8 cellular contexts compared by ENCODE assay signal in the genomic region with DNA sequence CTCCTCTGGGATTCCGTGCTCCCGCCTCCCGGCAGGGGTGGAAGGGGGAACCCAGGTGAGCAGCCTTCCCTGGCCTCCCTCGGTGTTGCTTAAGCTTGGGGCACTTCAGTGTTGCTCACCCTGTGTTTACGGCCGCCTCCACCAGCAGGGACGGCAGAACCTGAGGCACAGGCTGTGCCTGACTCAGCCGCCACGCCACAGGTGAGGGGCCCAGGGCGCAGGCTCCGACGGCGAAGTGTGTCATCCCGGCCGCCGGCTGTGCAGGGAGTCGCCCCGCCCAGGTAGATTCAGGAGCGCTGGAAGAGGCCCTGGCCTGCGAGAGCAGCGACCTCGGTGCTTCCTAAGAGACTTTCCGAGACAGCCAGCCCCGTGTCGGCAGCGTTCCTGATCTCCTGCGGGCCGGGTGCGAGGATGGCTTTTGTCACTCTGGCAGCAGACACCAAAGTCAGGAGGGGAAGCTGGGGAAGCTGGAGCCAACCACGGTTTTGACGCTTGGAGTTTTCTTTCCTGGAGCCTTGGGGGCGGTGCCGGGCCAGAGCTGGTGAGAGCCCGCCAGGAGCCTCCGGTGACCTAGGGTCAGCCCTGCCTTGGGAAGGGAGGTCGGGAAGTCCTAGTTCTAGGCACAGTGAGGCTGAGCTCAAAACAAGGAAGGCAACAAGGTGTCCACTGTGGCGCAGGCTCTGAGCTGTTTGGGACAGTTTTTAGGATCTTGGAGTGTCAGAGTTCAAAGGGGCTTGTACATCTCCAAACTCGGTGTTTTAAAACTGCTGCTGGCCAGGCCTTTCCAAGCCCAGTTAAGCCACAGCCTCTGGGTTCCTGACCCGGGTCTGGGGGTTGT. TPM values are rescaled to one million over a fixed set of nuclear protein-coding genes. Genes with fewer than 3 reads are reported as not detected.
DNase-seq lines count a peak whose midpoint lies in the region; ATAC-seq and TF ChIP-seq lines count a peak whose summit lies in the region.

No MANE protein-coding gene starts in this region.

- peak overlapping the region; percentile 87 for H3K27ac Mint-ChIP-seq in mesothelial cell of epicardium

- H3K4me1 ChIP-seq in mammary epithelial cell (ENCODE audit: insufficient read depth, low read length) (peaks cover 43% of the 10 kb centered on the region), stomach smooth muscle (ENCODE audit: control insufficient read depth, insufficient read depth, low read length) (peaks cover 51% of the 10 kb centered on the region)

- dilution Hi-C loops in mammary epithelial cell (cut with HindIII; ENCODE audit: low sequenced_read_pairs), result no loop called here

- in situ Hi-C loops in mammary epithelial cell (cut with MboI; ENCODE audit: low sequenced_read_pairs in 2 of 2), result loop anchor here (25.0 kb wide), 3 partner anchors 303 to 478 kb away; no protein-coding TSS in a partner anchor

- H3K9me3 Mint-ChIP-seq in mesothelial cell of epicardium, result no peaks in the 10 kb centered on the region

- no peaks in the 10 kb centered on the region for H3K27me3 Mint-ChIP-seq in mesothelial cell of epicardium (ENCODE audit: low read depth)

- DNase-seq in DMS 273 (lab: John Stamatoyannopoulos, UW; ENCODE audit: unreplicated experiment), result peak; percentile 69
- no peak for DNase-seq in DMS 273 treated with DMSO at 0.1 percent for 48 hours (lab: John Stamatoyannopoulos, UW)
- peak; percentile 18 for DNase-seq in T-helper 9 cell
- DNase-seq in mammary epithelial cell, result peak; percentile 52
- DNase-seq in mesothelial cell of epicardium (ENCODE audit: low spot score in 2 of 2, unreplicated experiment in 2 of 2), result peak; percentile 46 to 70
- DNase-seq in NCI-H2196 (lab: John Stamatoyannopoulos, UW; ENCODE audit: unreplicated experiment), result no peak

- intact Hi-C loops in mammary epithelial cell (cut with micrococcal nuclease), result no loop called here

- H3K4me3 ChIP-seq in mammary epithelial cell (replicated peaks in 1 of 3; ENCODE audit: insufficient read depth in 1 of 3, low read depth in 2 of 3, low read length in 3 of 3) (peak overlapping the region in 2 of 3 experiments; percentile 4 to 76), stomach smooth muscle (ENCODE audit: low read length in 2 of 2) (peak overlapping the region in 1 of 2 donors; percentile 29)

- peak overlapping the region; percentile 56 for H2AFZ ChIP-seq in mammary epithelial cell (ENCODE audit: low read depth, low read length)

- CTCF ChIA-PET in mammary epithelial cell (lab: Charles Lee; ENCODE audit: low non-redundant PET), result interaction anchor here (0.8 kb wide), 1 partner anchor 187 kb away, joined by 4 read pairs; no protein-coding TSS in a partner anchor

- peak overlapping the region; percentile 57 for H3K4me3 Mint-ChIP-seq in mesothelial cell of epicardium

- H4K20me1 ChIP-seq in mammary epithelial cell (ENCODE audit: insufficient read depth, low read length), result no peaks in the 10 kb centered on the region

- H3K27me3 ChIP-seq in mammary epithelial cell (ENCODE audit: insufficient read depth, low read length) (no peaks in the 10 kb centered on the region), stomach smooth muscle (ENCODE audit: control insufficient read depth in 1 of 2, insufficient read depth in 2 of 2, low read length in 2 of 2) (no peaks in the 10 kb centered on the region)

- TF ChIP-seq CTCF in mammary epithelial cell (conservative IDR thresholded peaks at IDR 0.05 in 1 of 2, IDR thresholded peaks at IDR 0.05 in 1 of 2; ENCODE audit: extremely low read depth in 1 of 2, insufficient read depth in 1 of 2, low read depth in 1 of 2, low read length in 2 of 2), result no peak
- no peak for TF ChIP-seq CTCF in mesothelial cell of epicardium (IDR thresholded peaks at IDR 0.05; ENCODE audit: unreplicated experiment)

- ATAC-seq in HG03457 (IDR thresholded peaks at IDR 0.05; ENCODE audit: unreplicated experiment), result no peak

- H3K36me3 ChIP-seq in mammary epithelial cell (ENCODE audit: insufficient read depth, low read length) (no peaks in the 10 kb centered on the region), stomach smooth muscle (ENCODE audit: control insufficient read depth in 2 of 2, insufficient read depth in 2 of 2, low read length in 2 of 2) (no peaks in the 10 kb centered on the region)

- peak overlapping the region; percentile 81 for H3K4me2 ChIP-seq in mammary epithelial cell (ENCODE audit: insufficient read depth, low read depth, low read length)

- BruUV-seq in mammary epithelial cell (replicated peaks; lab: Mats Ljungman, UMichigan), result no TSS peak

- H3K36me3 Mint-ChIP-seq in mesothelial cell of epicardium, result peaks cover 4% of the 10 kb centered on the region

- WGBS in mammary epithelial cell (ENCODE audit: low coverage, missing lambda C conversion rate), result 47% methylated on average over 31 of the region's 39 CpGs

- H3K9ac ChIP-seq in mammary epithelial cell (ENCODE audit: insufficient read depth, low read length) (no peak overlapping the region), stomach smooth muscle (ENCODE audit: low read length in 2 of 2) (no peak overlapping the region)

- no peaks in the 10 kb centered on the region for H3K9me3 ChIP-seq in mammary epithelial cell (replicated peaks; ENCODE audit: insufficient read depth, low read length)
- H3K9me3 ChIP-seq in stomach smooth muscle (ENCODE audit: control insufficient read depth in 2 of 2, low read length in 2 of 2), result no peaks in the 10 kb centered on the region

- H3K27ac ChIP-seq in mammary epithelial cell (ENCODE audit: insufficient read depth, low read depth, low read length), result peak overlapping the region; percentile 29
- H3K27ac ChIP-seq in stomach smooth muscle (ENCODE audit: low read length), result peak overlapping the region; percentile 64

- H3K79me2 ChIP-seq in mammary epithelial cell (ENCODE audit: insufficient read depth, low read length), result no peaks in the 10 kb centered on the region

- peaks cover 57% of the 10 kb centered on the region for H3K4me1 Mint-ChIP-seq in mesothelial cell of epicardium

RNA-seq across cellular contexts. Expression of a gene that starts 2.1 kb away (rescaled TPM):
- total RNA-seq in mammary epithelial cell (10 to 100 TPM; 19.3 to 24.3 TPM), mesothelial cell of epicardium (193 to 218 TPM (median 208 TPM) in 3 replicates)
- 5.2 TPM for polyA plus RNA-seq in mammary epithelial cell
- 8.5 TPM for polyA minus RNA-seq in mammary epithelial cell

Comparison
In these comparisons a context has a peak if more than half of its experiments do, and no peak if none do; other contexts are left out.
1. DNase-seq: peak in DMS 273 (single experiment), T-helper 9 cell (single experiment), mammary epithelial cell (single experiment) and mesothelial cell of epicardium (2 of 2); none in DMS 273 treated with DMSO at 0.1 percent for 48 hours (single experiment) and NCI-H2196 (single experiment).